13 cellular contexts compared by ENCODE assay signal in the genomic region with DNA sequence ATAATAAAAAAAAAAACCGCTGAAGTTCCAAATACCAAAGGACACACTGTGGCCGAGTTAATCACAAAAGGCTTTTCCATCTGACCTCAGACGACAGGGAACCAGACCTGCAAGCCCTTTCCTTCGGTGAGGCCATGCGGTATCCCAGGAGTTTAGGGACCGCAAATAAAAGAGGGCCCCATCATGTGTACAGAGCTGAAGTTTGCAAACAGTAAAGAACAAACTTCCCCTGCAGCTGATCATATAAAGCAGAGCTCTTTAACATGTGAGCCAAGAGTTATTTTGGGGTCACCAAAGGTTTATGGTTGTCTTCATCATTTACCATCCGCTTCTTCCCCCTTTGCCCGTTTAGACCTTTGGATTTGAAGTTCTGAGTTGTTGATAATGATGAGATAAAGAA. TPM values are rescaled to one million over a fixed set of nuclear protein-coding genes. Genes with fewer than 3 reads are reported as not detected.
"Had no signal": no experiment of that assay in that cellular context is flagged by ENCODE, and none has a peak within 500 bp of the region (broad histone marks: within the 10 kb centered on the region; RNA-seq: fewer than 3 reads in every experiment).

No MANE protein-coding gene starts in this region.

- ATAC-seq: activated T-cell treated with anti-CD3 and anti-CD28 coated beads, Interleukin-2, amount 50 U/mL, for 4 hours; natural killer cell had no signal

- DNase-seq: activated CD4-positive, alpha-beta T cell treated with anti-CD3 and anti-CD28 coated beads, Interleukin-2, amount 50 U/mL, for 1 hour; activated CD4-positive, CD25-positive, alpha-beta regulatory T cell; activated effector memory CD4-positive, alpha-beta T cell treated with anti-CD3 and anti-CD28 coated beads, Interleukin-2, amount 50 U/mL, for 16 hours; activated T-cell treated with anti-CD3 and anti-CD28 coated beads, Interleukin-2, amount 50 U/mL, for 4 hours; dorsolateral prefrontal cortex; hypothalamus; natural killer cell; sigmoid colon; stimulated activated CD4-positive, alpha-beta T cell treated with anti-CD3 and anti-CD28 coated beads, Interleukin-2, amount 100 ng/mL, for 24 hours; stimulated activated naive CD4-positive, alpha-beta T cell; T-helper 2 cell had no signal

- H3K4me3 Mint-ChIP-seq: activated T-cell treated with anti-CD3 and anti-CD28 coated beads, Interleukin-2, amount 50 U/mL, for 4 hours; natural killer cell; type B pancreatic cell had no signal

- H3K27me3 Mint-ChIP-seq: type B pancreatic cell had no signal

- H3K36me3 Mint-ChIP-seq: natural killer cell, type B pancreatic cell had no signal

- H3K9me3 Mint-ChIP-seq: activated T-cell treated with anti-CD3 and anti-CD28 coated beads, Interleukin-2, amount 50 U/mL, for 4 hours; natural killer cell; type B pancreatic cell had no signal

- H3K27ac Mint-ChIP-seq: natural killer cell, type B pancreatic cell had no signal

- H3K4me1 Mint-ChIP-seq: natural killer cell had no signal

RNA-seq across cellular contexts. Expression of gene FOXJ1, which starts 33.0 kb away (rescaled TPM):
- total RNA-seq: lung microvascular endothelial cell had no signal
